In genomic region chr17:65154770-65155589, GRCh38 we compare ENCODE assay signal across 8 cellular contexts. TPM values are rescaled to one million over a fixed set of nuclear protein-coding genes. Genes with fewer than 3 reads are reported as not detected.
A peak's percentile ranks its signal among the peaks of the same experiment; 100 is the strongest.
DNase-seq lines count a peak whose midpoint lies in the region; ATAC-seq and TF ChIP-seq lines count a peak whose summit lies in the region.

No MANE protein-coding gene starts in this region.

- H3K4me3 ChIP-seq in RWPE2 (ENCODE audit: severe bottlenecking), result no peak overlapping the region
- no peak overlapping the region for H3K4me3 ChIP-seq in esophagus squamous epithelium
- no peak overlapping the region for H3K4me3 ChIP-seq in esophagus muscularis mucosa

- intact Hi-C loops in esophagus squamous epithelium (cut with DNase I) (loop anchor here (5.0 kb wide), 1 partner anchor 42 kb away; no protein-coding TSS in a partner anchor), esophagus muscularis mucosa (cut with DNase I) (no loop called here)

- no peak for TF ChIP-seq POLR2A in esophagus squamous epithelium (IDR thresholded peaks at IDR 0.05)
- no peak for TF ChIP-seq POLR2A in esophagus muscularis mucosa (IDR thresholded peaks at IDR 0.05; ENCODE audit: low read depth)

- no peaks in the 10 kb centered on the region for H3K27me3 ChIP-seq in RWPE2 (ENCODE audit: insufficient read depth, poor library complexity, severe bottlenecking)
- H3K27me3 ChIP-seq in esophagus squamous epithelium, result peaks cover 0 to 20% (median 0%) of the 10 kb centered on the region in 4 donors
- no peaks in the 10 kb centered on the region for H3K27me3 ChIP-seq in esophagus muscularis mucosa

- peak; percentile 68 for DNase-seq in A172 (ENCODE audit: low spot score)
- DNase-seq in RWPE2 (ENCODE audit: low spot score), result no peak
- peak; percentile 10 for DNase-seq in myocyte (ENCODE audit: low read depth)
- no peak for DNase-seq in esophagus squamous epithelium (lab: John Stamatoyannopoulos, UW)
- no peak for DNase-seq in occipital lobe (lab: John Stamatoyannopoulos, UW)
- DNase-seq in esophagus muscularis mucosa (ENCODE audit: extremely low spot score), result no peak

- H3K27ac ChIP-seq in RWPE2 (ENCODE audit: poor library complexity, severe bottlenecking) (no peak overlapping the region), esophagus squamous epithelium (no peak overlapping the region), esophagus muscularis mucosa (replicated peaks in 1 of 4) (no peak overlapping the region)

- TF ChIP-seq EP300 in esophagus muscularis mucosa (IDR thresholded peaks at IDR 0.05), result no peak

- no peaks in the 10 kb centered on the region for H3K36me3 ChIP-seq in RWPE2 (ENCODE audit: low read depth)
- H3K36me3 ChIP-seq in esophagus squamous epithelium, result no peaks in the 10 kb centered on the region
- peaks cover 0 to 36% (median 5%) of the 10 kb centered on the region in 4 donors for H3K36me3 ChIP-seq in esophagus muscularis mucosa

- H3K4me1 ChIP-seq in RWPE2 (ENCODE audit: insufficient read depth, poor library complexity, severe bottlenecking) (no peaks in the 10 kb centered on the region), esophagus squamous epithelium (peaks cover 0 to 4% (median 0%) of the 10 kb centered on the region in 3 donors), esophagus muscularis mucosa (no peaks in the 10 kb centered on the region)

- 74 to 76% methylated on average over 4 of the region's 4 CpGs for WGBS in esophagus squamous epithelium, 2 donors
- WGBS in esophagus muscularis mucosa, result 59% methylated on average over 4 of the region's 4 CpGs

- ATAC-seq in GM19023 (IDR thresholded peaks at IDR 0.05; ENCODE audit: unreplicated experiment) (peak; percentile 85), HG03095 (IDR thresholded peaks at IDR 0.05; ENCODE audit: unreplicated experiment) (peak; percentile 80), RWPE2 (ENCODE audit: low read depth) (peak; percentile 95)

- no peaks in the 10 kb centered on the region for H3K9me3 ChIP-seq in RWPE2 (ENCODE audit: severe bottlenecking)
- no peaks in the 10 kb centered on the region for H3K9me3 ChIP-seq in esophagus squamous epithelium
- no peaks in the 10 kb centered on the region for H3K9me3 ChIP-seq in esophagus muscularis mucosa

- no peak for TF ChIP-seq CTCF in RWPE2 (IDR thresholded peaks at IDR 0.05; ENCODE audit: poor library complexity, severe bottlenecking)
- no peak for TF ChIP-seq CTCF in esophagus squamous epithelium (IDR thresholded peaks at IDR 0.05)
- TF ChIP-seq CTCF in esophagus muscularis mucosa (IDR thresholded peaks at IDR 0.05), result no peak

RNA-seq across cellular contexts. Expression of gene RGS9, which starts 17.8 kb away (rescaled TPM):
- 0.28 and 2.0 TPM in 2 replicates for total RNA-seq in A172 (2014; rRNA removed; shearing (Covaris generic))
- total RNA-seq in myocyte (0.10 and 0.96 TPM in 2 replicates), esophagus squamous epithelium (1 to 10 TPM in 3 of 4 donors, under 1 TPM in 1; 0.45 to 8.1 (median 2.9) TPM), occipital lobe (4.2 TPM), esophagus muscularis mucosa (10 to 100 TPM; 22.4 to 58.6 (median 32.2) TPM)
- 5.5 TPM for polyA plus RNA-seq in myocyte (2012)

Comparison
In these comparisons a context has a peak if more than half of its experiments do, and no peak if none do; other contexts are left out.
1. DNase-seq: peak in A172 (single experiment) and myocyte (single experiment); none in RWPE2 (single experiment), esophagus squamous epithelium (single experiment), occipital lobe (single experiment) and esophagus muscularis mucosa (single experiment).
2. Peak in every context shown above with its lines, with median percentiles within 50 percentile points of each other: ATAC-seq.